23 cellular contexts compared by ENCODE assay signal in the genomic region with DNA sequence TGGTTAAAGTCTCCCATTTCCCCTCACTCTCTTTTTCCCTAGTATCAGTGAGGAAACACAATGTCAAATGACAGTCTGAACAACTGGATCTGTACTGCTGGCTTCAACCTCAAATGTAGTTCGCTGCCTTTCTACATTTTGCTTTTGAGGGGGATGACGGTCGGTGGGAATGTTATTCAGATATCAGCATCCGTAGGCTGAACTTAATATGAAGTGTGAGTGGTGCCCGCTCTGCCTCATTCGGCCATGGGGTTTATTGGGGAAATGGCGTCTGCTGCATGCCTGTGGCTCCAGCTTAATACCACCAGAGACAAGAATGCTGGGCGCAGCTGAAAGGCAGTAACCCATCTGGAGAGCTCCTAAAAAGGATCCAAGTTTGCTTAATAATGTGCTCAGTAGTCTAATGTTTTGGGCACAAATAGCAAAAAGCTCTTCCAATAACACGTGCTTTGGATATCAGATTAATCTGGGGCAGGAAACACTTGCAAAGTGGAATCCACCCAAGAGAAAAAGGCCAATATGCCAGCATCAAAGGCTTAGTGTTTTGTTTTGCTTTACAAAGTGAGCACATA.
DNase-seq lines count a peak whose midpoint lies in the region; ATAC-seq, FAIRE-seq and TF ChIP-seq lines count a peak whose summit lies in the region.
"Had no signal": no experiment of that assay in that cellular context is flagged by ENCODE, and none has a peak within 500 bp of the region (broad histone marks: within the 10 kb centered on the region; RNA-seq: fewer than 3 reads in every experiment).

No MANE protein-coding gene starts in this region.

- no peak for TF ChIP-seq POLR2A in HepG2 (IDR thresholded peaks at IDR 0.05; ENCODE audit: insufficient read depth in 1 of 2, low read depth in 2 of 2, low read length in 2 of 2)

- peak overlapping the region; percentile 63 for H3K27ac ChIP-seq in DND-41 (ENCODE audit: low read length)
- no peak overlapping the region for H3K27ac ChIP-seq in HepG2 (ENCODE audit: extremely low read length, insufficient read depth, low read length)
- H3K27ac ChIP-seq: epithelial cell of prostate, pancreas, Peyer's patch, right lobe of liver, SK-N-MC, tibial nerve had no signal

- H3K36me3 ChIP-seq in DND-41 (ENCODE audit: insufficient read depth, low read length) (no peaks in the 10 kb centered on the region), adipocyte (ENCODE audit: control insufficient read depth, insufficient read depth, low read length, severe bottlenecking) (no peaks in the 10 kb centered on the region), HepG2 (replicated peaks in 1 of 2; ENCODE audit: control insufficient read depth in 1 of 2, insufficient read depth in 2 of 2, low read length in 2 of 2) (no peaks in the 10 kb centered on the region)
- H3K36me3 ChIP-seq: pancreas, Peyer's patch, right lobe of liver had no signal

- no peak for TF ChIP-seq EP300 in HepG2 (IDR thresholded peaks at IDR 0.05; ENCODE audit: low read depth in 2 of 2, low read length in 2 of 2)
- TF ChIP-seq EP300 in HepG2 (CRISPR knock-in tag; IDR thresholded peaks at IDR 0.05; ENCODE audit: borderline replicate concordance) = no peak

- in situ Hi-C loops in HepG2 (cut with HindIII; ENCODE audit: extremely low pct_ligation_motif_present, low pct_unique_long_range_greater_than_20kb) = no loop called here

- H3K27me3 ChIP-seq in DND-41 (ENCODE audit: insufficient read depth, low read length, poor library complexity) = no peaks in the 10 kb centered on the region
- H3K27me3 ChIP-seq in adipocyte (replicated peaks; ENCODE audit: control insufficient read depth, insufficient read depth, low read length) = no peaks in the 10 kb centered on the region
- no peaks in the 10 kb centered on the region for H3K27me3 ChIP-seq in HepG2 (ENCODE audit: control insufficient read depth in 1 of 2, insufficient read depth in 2 of 2, low read length in 2 of 2)
- H3K27me3 ChIP-seq: pancreas, Peyer's patch, right lobe of liver, tibial nerve had no signal

- H4K20me1 ChIP-seq in DND-41 (ENCODE audit: insufficient read depth, low read length) = no peaks in the 10 kb centered on the region
- no peaks in the 10 kb centered on the region for H4K20me1 ChIP-seq in HepG2 (ENCODE audit: insufficient read depth, low read length)

- TF ChIP-seq CTCF in AG09319 (IDR thresholded peaks at IDR 0.05; ENCODE audit: low read depth, low read length) = no peak
- no peak for TF ChIP-seq CTCF in DND-41 (IDR thresholded peaks at IDR 0.05; ENCODE audit: borderline replicate concordance, extremely low read depth, low read length, poor library complexity, severe bottlenecking)
- no peak for TF ChIP-seq CTCF in HepG2 (CRISPR knock-in tag; IDR thresholded peaks at IDR 0.05)

- no TSS peak for BruUV-seq in HepG2 (replicated peaks; lab: Mats Ljungman, UMichigan)

- H3K4me1 ChIP-seq in DND-41 (ENCODE audit: insufficient read depth, low read length) = peaks cover 48% of the 10 kb centered on the region
- H3K4me1 ChIP-seq in adipocyte (ENCODE audit: control insufficient read depth, insufficient read depth, low read length) = peaks cover 36% of the 10 kb centered on the region
- H3K4me1 ChIP-seq in HepG2 (ENCODE audit: insufficient read depth, low read length) = peaks cover 10% of the 10 kb centered on the region; the same call in 1 of the 2 replicates
- H3K4me1 ChIP-seq: pancreas, right lobe of liver had no signal

- H3K9me3 ChIP-seq in DND-41 (ENCODE audit: insufficient read depth, low read length, severe bottlenecking) (no peaks in the 10 kb centered on the region), adipocyte (ENCODE audit: control insufficient read depth, low read length) (no peaks in the 10 kb centered on the region), HepG2 (ENCODE audit: low read length) (no peaks in the 10 kb centered on the region)
- H3K9me3 ChIP-seq: pancreas, Peyer's patch, right lobe of liver, tibial nerve had no signal

- H3K4me3 ChIP-seq in DND-41 (ENCODE audit: low read depth in 1 of 2, low read length in 2 of 2) (no peak overlapping the region), adipocyte (ENCODE audit: low read length) (no peak overlapping the region), HepG2 (replicated peaks in 1 of 3; ENCODE audit: insufficient read depth in 1 of 3, low read depth in 2 of 3, low read length in 3 of 3) (no peak overlapping the region)
- H3K4me3 ChIP-seq: pancreas, Peyer's patch, right lobe of liver, SK-N-MC, tibial nerve had no signal

- H3K4me2 ChIP-seq in DND-41 (ENCODE audit: insufficient read depth, low read length) (no peak overlapping the region), HepG2 (ENCODE audit: low read depth, low read length) (no peak overlapping the region)

- POLR2A ChIA-PET in HepG2 (lab: Yijun Ruan, JAX) = no interaction called here

- WGBS in HepG2 (ENCODE audit: low lambda C conversion rate) = 93% methylated on average over 9 of the region's 9 CpGs

- no peak overlapping the region for H3K9ac ChIP-seq in DND-41 (ENCODE audit: low read depth, low read length)
- peak overlapping the region; percentile 0 for H3K9ac ChIP-seq in adipocyte (ENCODE audit: low read length)
- no peak overlapping the region for H3K9ac ChIP-seq in HepG2 (ENCODE audit: insufficient read depth, low read depth, low read length)

- FAIRE-seq in HepG2 (lab: Jason Lieb, UNC) = no peak
- FAIRE-seq: pancreas had no signal

- intact Hi-C loops in HepG2 (cut with micrococcal nuclease; ENCODE audit: unreplicated experiment) = no loop called here

- no peak for TF ChIP-seq RAD21 in HepG2 (CRISPR knock-in tag; IDR thresholded peaks at IDR 0.05)

- H2AFZ ChIP-seq in DND-41 (ENCODE audit: low read depth, low read length) = 0 out of 2 replicates have a peak overlapping the region, but pooled peaks have one; percentile 13
- no peak overlapping the region for H2AFZ ChIP-seq in HepG2 (ENCODE audit: low read length)

- H3K79me2 ChIP-seq in DND-41 (ENCODE audit: insufficient read depth, low read length) (no peaks in the 10 kb centered on the region), HepG2 (ENCODE audit: insufficient read depth, low read length) (no peaks in the 10 kb centered on the region)

- DNase-seq in AG09319 (ENCODE audit: extremely low read depth, low read depth) = peak; percentile 19
- no peak for DNase-seq in DND-41
- DNase-seq in adipocyte (ENCODE audit: low read depth) = no peak
- peak; percentile 10 for DNase-seq in midbrain (lab: John Stamatoyannopoulos, UW)
- no peak for DNase-seq in glomerular visceral epithelial cell (ENCODE audit: extremely low spot score)
- DNase-seq in stimulated activated CD4-positive, alpha-beta T cell treated with anti-CD3 and anti-CD28 coated beads, Interleukin-15, amount 100 ng/mL, for 24 hours = no peak
- no peak for DNase-seq in HepG2 (ENCODE audit: low spot score)
- DNase-seq: activated gamma-delta T cell; amniotic stem cell; Calu3; HCEC 1CT; head of caudate nucleus; NCI-H2029; NCI-H345; pancreas; Peyer's patch; right lobe of liver; stimulated activated CD4-positive, alpha-beta T cell treated with anti-CD3 and anti-CD28 coated beads, Interleukin-1b, Interleukin-23, amount 100 ng/mL, for 48 hours; stimulated activated naive CD8-positive, alpha-beta T cell treated with anti-CD3 and anti-CD28 coated beads, Interleukin-15, Interleukin-2, amounts not matched to agents 100 U/mL and 50 U/mL, for 24 hours had no signal

- CTCF ChIA-PET in HepG2 (lab: Yijun Ruan, JAX; ENCODE audit: low intra/inter-chr PET ratio, low total read pairs) = interaction anchor here (2.0 kb wide), 1 partner anchor 387 kb away, joined by 10 read pairs; no protein-coding TSS in a partner anchor

- ATAC-seq in DND-41 (ENCODE audit: insufficient read depth, low read depth) (peak; percentile 42; the same call in 2 of the 3 replicates), HepG2 (no peak), HG03095 (IDR thresholded peaks at IDR 0.05; ENCODE audit: unreplicated experiment) (no peak)
- ATAC-seq: pancreas, right lobe of liver had no signal

TF ChIP-seq in HepG2, 621 proteins besides CTCF, POLR2A, EP300 and RAD21:
- no peak for TF ChIP-seq HNRNPUL1 (IDR thresholded peaks at IDR 0.05; ENCODE audit: low read depth, low read length)
- no peak for TF ChIP-seq TFDP1 (CRISPR knock-in tag; IDR thresholded peaks at IDR 0.05; ENCODE audit: borderline replicate concordance)
- TF ChIP-seq HNF4A (CRISPR knock-in tag; IDR thresholded peaks at IDR 0.05) = no peak
- no peak for TF ChIP-seq TMF1 (CRISPR knock-in tag; IDR thresholded peaks at IDR 0.05; ENCODE audit: low read depth)
- TF ChIP-seq ZNF772 (CRISPR knock-in tag; IDR thresholded peaks at IDR 0.05) = no peak
- TF ChIP-seq ZNF737 (CRISPR knock-in tag; IDR thresholded peaks at IDR 0.05; ENCODE audit: borderline replicate concordance) = no peak
- no peak for TF ChIP-seq PHB2 (IDR thresholded peaks at IDR 0.05; ENCODE audit: partially characterized antibody)
- TF ChIP-seq MED8 (CRISPR knock-in tag; IDR thresholded peaks at IDR 0.05; ENCODE audit: insufficient replicate concordance) = no peak

Comparison
In these comparisons a context has a peak if more than half of its experiments do, and no peak if none do; other contexts are left out.
1. DNase-seq: peak in AG09319 (single experiment) and midbrain (single experiment); none in DND-41 (single experiment), adipocyte (single experiment), glomerular visceral epithelial cell (single experiment), stimulated activated CD4-positive, alpha-beta T cell treated with anti-CD3 and anti-CD28 coated beads, Interleukin-15, amount 100 ng/mL, for 24 hours (single experiment) and HepG2 (single experiment).